In genomic region chr6:158536891-158537798, GRCh38 we compare ENCODE assay signal across 7 cellular contexts. TPM values are rescaled to one million over a fixed set of nuclear protein-coding genes. Genes with fewer than 3 reads are reported as not detected.
DNase-seq lines count a peak whose midpoint lies in the region; ATAC-seq, FAIRE-seq and TF ChIP-seq lines count a peak whose summit lies in the region.

No MANE protein-coding gene starts in this region.

- peak; percentile 59 for DNase-seq in GM20000 (ENCODE audit: low spot score)
- DNase-seq in NCI-H524 (lab: John Stamatoyannopoulos, UW), result peak; percentile 68 to 70
- peak; percentile 35 for DNase-seq in astrocyte (ENCODE audit: low read depth)
- peak; percentile 85 for DNase-seq in iPS-NIHi7 (ENCODE audit: extremely low spot score)
- no peak for DNase-seq in spleen
- no peak for DNase-seq in COLO829 (ENCODE audit: low spot score)

- H4K20me1 ChIP-seq in astrocyte (ENCODE audit: insufficient read depth, low read length), result no peaks in the 10 kb centered on the region

- H3K4me1 Mint-ChIP-seq in astrocyte (ENCODE audit: low read depth, unreplicated experiment), result peaks cover 6% of the 10 kb centered on the region

- H3K27me3 Mint-ChIP-seq in astrocyte (ENCODE audit: low read depth, unreplicated experiment), result peaks cover 17% of the 10 kb centered on the region

- WGBS in spleen, 5 donors, result 4 to 9% (median 6%) methylated on average over 47 to 94 of the region's 94 CpGs

- H2AFZ ChIP-seq in astrocyte (ENCODE audit: low read depth, low read length), result peak overlapping the region; percentile 71

- TF ChIP-seq CTCF in GM20000 (IDR thresholded peaks at IDR 0.05; ENCODE audit: extremely low read depth, missing control alignments) (no peak), astrocyte (IDR thresholded peaks at IDR 0.05; ENCODE audit: insufficient read depth, low read depth, low read length) (no peak), spleen (IDR thresholded peaks at IDR 0.05 in 8 of 11, conservative IDR thresholded peaks at IDR 0.05 in 3 of 11) (no peak)

- ATAC-seq in GM18502 (IDR thresholded peaks at IDR 0.05; ENCODE audit: poor library complexity, unreplicated experiment), result no peak

- peaks cover 21% of the 10 kb centered on the region for H3K27me3 ChIP-seq in astrocyte (ENCODE audit: insufficient read depth, low read length)
- peaks cover 0 to 72% (median 30%) of the 10 kb centered on the region in 7 donors for H3K27me3 ChIP-seq in spleen (replicated peaks in 1 of 7)

- peaks cover 4% of the 10 kb centered on the region for H3K4me1 ChIP-seq in astrocyte (ENCODE audit: insufficient read depth, low read length)
- H3K4me1 ChIP-seq in spleen, result peaks cover 7 to 24% (median 20%) of the 10 kb centered on the region in 6 donors

- no peak for TF ChIP-seq POLR2A in spleen (IDR thresholded peaks at IDR 0.05)

- intact Hi-C loops in spleen (cut with DNase I; ENCODE audit: low total_unique reads), result no loop called here

- H3K27ac ChIP-seq in astrocyte (ENCODE audit: low read depth, low read length) (no peak overlapping the region), spleen (peak overlapping the region in 5 of 8 donors; percentile 57 to 78 (median 75))

- peaks cover 5% of the 10 kb centered on the region for H3K9me3 Mint-ChIP-seq in astrocyte (ENCODE audit: unreplicated experiment)

- H3K9me3 ChIP-seq in astrocyte (ENCODE audit: insufficient read depth, low read depth, low read length) (no peaks in the 10 kb centered on the region), spleen (peaks cover 0 to 7% (median 0%) of the 10 kb centered on the region in 8 donors)

- peak overlapping the region; percentile 57 for H3K4me3 ChIP-seq in astrocyte (ENCODE audit: insufficient read depth, low read depth, low read length)
- H3K4me3 ChIP-seq in spleen, result peak overlapping the region; percentile 33 to 75 (median 58)

- H3K4me2 ChIP-seq in astrocyte (ENCODE audit: low read length), result peak overlapping the region; percentile 95

- H3K79me2 ChIP-seq in astrocyte (ENCODE audit: insufficient read depth, low read length), result no peaks in the 10 kb centered on the region

- H3K36me3 Mint-ChIP-seq in astrocyte (ENCODE audit: low read depth, unreplicated experiment), result no peaks in the 10 kb centered on the region

- FAIRE-seq in astrocyte (lab: Jason Lieb, UNC), result no peak

- H3K27ac Mint-ChIP-seq in astrocyte (ENCODE audit: unreplicated experiment), result no peak overlapping the region

- H3K4me3 Mint-ChIP-seq in astrocyte (ENCODE audit: unreplicated experiment), result peak overlapping the region; percentile 71

- no peak overlapping the region for H3K9ac ChIP-seq in astrocyte (ENCODE audit: low read length)

- H3K36me3 ChIP-seq in astrocyte (ENCODE audit: insufficient read depth, low read length) (no peaks in the 10 kb centered on the region), spleen (no peaks in the 10 kb centered on the region)

RNA-seq across cellular contexts. Expression of gene TMEM181, which starts 22.7 kb away (rescaled TPM):
- total RNA-seq in astrocyte (31.0 and 33.3 TPM in 2 replicates), spleen (10 to 100 TPM; 19.9 to 39.4 (median 25.7) TPM)
- 10 to 100 TPM in 1 of 3 donors, 1 to 10 TPM in 2; 7.0 to 10.9 (median 8.3) TPM for polyA plus RNA-seq in spleen

Comparison
In these comparisons a context has a peak if more than half of its experiments do, and no peak if none do; other contexts are left out.
1. DNase-seq: peak in GM20000 (single experiment), NCI-H524 (2 of 2), astrocyte (single experiment) and iPS-NIHi7 (single experiment); none in spleen (single experiment) and COLO829 (single experiment).